In the genomic region with DNA sequence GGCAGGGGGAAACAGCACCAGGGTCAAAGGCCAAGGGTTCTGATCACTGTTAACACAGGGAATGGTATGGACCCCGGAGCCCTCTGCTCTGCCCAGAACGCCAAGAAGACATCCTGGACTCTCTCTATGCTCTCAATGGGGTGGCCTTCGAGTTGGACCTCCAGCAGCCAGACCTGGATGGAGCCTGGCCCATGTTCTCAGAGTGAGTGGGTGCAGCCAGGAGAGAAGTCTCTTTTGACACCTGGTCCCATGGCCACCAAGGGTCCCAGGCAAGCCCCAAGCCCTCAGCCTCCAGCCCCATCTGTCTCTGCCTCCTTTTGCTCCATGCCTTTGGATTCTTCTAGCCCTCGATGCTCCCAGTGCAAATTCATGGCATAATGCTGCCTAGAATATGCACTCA, we compare ENCODE assay signal across 9 cellular contexts. TPM values are rescaled to one million over a fixed set of nuclear protein-coding genes. Genes with fewer than 3 reads are reported as not detected.
"Had no signal": no experiment of that assay in that cellular context is flagged by ENCODE, and none has a peak within 500 bp of the region (broad histone marks: within the 10 kb centered on the region; RNA-seq: fewer than 3 reads in every experiment).

No MANE protein-coding gene starts in this region.

- H3K9me3 Mint-ChIP-seq: GM23338, H9, HFFc6 had no signal

- FAIRE-seq: H1, H54, HTR-8/SVneo, K562 had no signal

- H3K27ac Mint-ChIP-seq: GM23338, HFFc6 had no signal

- H3K4me2 ChIP-seq: GM23338 had no signal

- H3K4me3 Mint-ChIP-seq: GM23338, H9, HFFc6 had no signal

- H3K4me3 ChIP-seq: GM23338, K562 had no signal

RNA-seq across cellular contexts. Expression of a gene that starts 4.1 kb away (rescaled TPM):
- total RNA-seq: GM23338, HFFc6, HT-29, IMR-90, K562 had no signal
- polyA plus RNA-seq: IMR-90, K562 had no signal

RNA-seq across cellular contexts. Expression of a gene that starts 52.6 kb away (rescaled TPM):
- total RNA-seq: HFFc6, HT-29, IMR-90, K562 had no signal
- polyA plus RNA-seq: IMR-90, K562 had no signal
